1 cellular context compared by ENCODE assay signal in the genomic region with DNA sequence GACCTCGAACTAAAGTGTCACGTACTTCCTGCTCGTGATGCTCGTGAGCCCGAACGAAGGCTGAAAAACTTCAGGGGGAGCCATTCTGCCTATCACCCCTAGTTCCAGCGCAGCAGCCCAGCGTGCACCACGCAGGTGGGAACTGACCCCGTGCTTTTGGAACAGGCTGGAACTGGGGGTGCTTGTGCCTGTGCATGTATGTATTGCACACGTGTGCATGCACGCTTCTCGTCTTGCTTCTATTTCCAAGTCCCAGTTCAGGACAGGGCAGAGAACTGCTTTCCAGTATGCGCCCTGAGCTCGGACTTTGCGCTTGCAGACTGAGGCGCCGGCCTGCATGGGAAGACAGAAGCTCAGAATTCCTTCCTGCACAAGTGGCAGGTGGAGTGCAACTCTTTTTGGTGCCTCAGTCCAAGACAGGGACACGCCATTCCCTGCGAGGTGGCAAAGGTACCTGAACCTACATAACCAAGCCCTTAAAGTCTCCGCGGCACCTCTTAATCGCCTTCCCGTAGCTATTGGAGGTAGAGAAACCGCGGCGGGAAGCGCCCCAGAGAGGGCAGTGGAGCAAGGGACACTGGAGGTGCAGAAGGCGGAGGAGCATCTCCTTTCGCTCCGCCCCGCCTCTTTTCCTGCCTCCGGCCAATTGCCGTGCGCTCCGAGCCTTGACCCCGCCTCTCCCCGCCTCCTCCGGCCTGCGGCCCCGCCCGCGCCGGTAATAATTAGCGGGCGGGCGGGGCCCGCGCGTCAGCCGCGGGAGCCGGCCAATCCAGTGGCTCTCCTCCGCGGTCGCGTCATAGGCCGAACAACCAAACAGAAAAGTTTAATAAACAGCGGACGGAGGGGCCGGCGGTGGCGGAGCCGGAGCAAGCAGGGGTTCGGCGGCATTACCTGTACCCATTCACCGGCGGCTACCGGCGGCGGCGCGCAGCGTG.
A peak's percentile ranks its signal among the peaks of the same experiment; 100 is the strongest.
TF ChIP-seq lines count a peak whose summit lies in the region.

A gene (plus strand): TSS at position 826 of the 935 bp plus-strand sequence. CDS start 60,669 bp downstream, outside the sequence.

TF ChIP-seq in HEK293, 187 proteins besides CTCF, POLR2A, EP300 and RAD21 (continued from another document and continues in another):
- TF ChIP-seq, protein P1, sequence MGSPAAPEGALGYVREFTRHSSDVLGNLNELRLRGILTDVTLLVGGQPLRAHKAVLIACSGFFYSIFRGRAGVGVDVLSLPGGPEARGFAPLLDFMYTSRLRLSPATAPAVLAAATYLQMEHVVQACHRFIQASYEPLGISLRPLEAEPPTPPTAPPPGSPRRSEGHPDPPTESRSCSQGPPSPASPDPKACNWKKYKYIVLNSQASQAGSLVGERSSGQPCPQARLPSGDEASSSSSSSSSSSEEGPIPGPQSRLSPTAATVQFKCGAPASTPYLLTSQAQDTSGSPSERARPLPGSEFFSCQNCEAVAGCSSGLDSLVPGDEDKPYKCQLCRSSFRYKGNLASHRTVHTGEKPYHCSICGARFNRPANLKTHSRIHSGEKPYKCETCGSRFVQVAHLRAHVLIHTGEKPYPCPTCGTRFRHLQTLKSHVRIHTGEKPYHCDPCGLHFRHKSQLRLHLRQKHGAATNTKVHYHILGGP (tag by site-specific recombination; IDR thresholded peaks at IDR 0.05), result no peak
- no peak for TF ChIP-seq KLF7 (tag by site-specific recombination; IDR thresholded peaks at IDR 0.05; ENCODE audit: borderline replicate concordance)
- no peak for TF ChIP-seq ZNF146 (tag by site-specific recombination; IDR thresholded peaks at IDR 0.05)
- TF ChIP-seq, protein P2, sequence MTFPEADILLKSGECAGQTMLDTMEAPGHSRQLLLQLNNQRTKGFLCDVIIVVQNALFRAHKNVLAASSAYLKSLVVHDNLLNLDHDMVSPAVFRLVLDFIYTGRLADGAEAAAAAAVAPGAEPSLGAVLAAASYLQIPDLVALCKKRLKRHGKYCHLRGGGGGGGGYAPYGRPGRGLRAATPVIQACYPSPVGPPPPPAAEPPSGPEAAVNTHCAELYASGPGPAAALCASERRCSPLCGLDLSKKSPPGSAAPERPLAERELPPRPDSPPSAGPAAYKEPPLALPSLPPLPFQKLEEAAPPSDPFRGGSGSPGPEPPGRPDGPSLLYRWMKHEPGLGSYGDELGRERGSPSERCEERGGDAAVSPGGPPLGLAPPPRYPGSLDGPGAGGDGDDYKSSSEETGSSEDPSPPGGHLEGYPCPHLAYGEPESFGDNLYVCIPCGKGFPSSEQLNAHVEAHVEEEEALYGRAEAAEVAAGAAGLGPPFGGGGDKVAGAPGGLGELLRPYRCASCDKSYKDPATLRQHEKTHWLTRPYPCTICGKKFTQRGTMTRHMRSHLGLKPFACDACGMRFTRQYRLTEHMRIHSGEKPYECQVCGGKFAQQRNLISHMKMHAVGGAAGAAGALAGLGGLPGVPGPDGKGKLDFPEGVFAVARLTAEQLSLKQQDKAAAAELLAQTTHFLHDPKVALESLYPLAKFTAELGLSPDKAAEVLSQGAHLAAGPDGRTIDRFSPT (tag by site-specific recombination; IDR thresholded peaks at IDR 0.05), result no peak
- no peak for TF ChIP-seq EGR2 (tag by site-specific recombination; IDR thresholded peaks at IDR 0.05; ENCODE audit: low read depth)
- TF ChIP-seq ZNF114 (tag by site-specific recombination; IDR thresholded peaks at IDR 0.05), result no peak
- TF ChIP-seq ZBTB48 (tag by site-specific recombination; IDR thresholded peaks at IDR 0.05), result peak; percentile 79; the same call in 1 of the 2 replicates
- TF ChIP-seq, protein P3, sequence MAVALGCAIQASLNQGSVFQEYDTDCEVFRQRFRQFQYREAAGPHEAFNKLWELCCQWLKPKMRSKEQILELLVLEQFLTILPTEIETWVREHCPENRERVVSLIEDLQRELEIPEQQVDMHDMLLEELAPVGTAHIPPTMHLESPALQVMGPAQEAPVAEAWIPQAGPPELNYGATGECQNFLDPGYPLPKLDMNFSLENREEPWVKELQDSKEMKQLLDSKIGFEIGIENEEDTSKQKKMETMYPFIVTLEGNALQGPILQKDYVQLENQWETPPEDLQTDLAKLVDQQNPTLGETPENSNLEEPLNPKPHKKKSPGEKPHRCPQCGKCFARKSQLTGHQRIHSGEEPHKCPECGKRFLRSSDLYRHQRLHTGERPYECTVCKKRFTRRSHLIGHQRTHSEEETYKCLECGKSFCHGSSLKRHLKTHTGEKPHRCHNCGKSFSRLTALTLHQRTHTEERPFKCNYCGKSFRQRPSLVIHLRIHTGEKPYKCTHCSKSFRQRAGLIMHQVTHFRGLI (tag by site-specific recombination; IDR thresholded peaks at IDR 0.05), result peak; percentile 74; the same call in 1 of the 2 replicates
- TF ChIP-seq ZNF391 (tag by site-specific recombination; IDR thresholded peaks at IDR 0.05; ENCODE audit: borderline replicate concordance, low read depth), result no peak
- TF ChIP-seq GLI2 (tag by site-specific recombination; IDR thresholded peaks at IDR 0.05; ENCODE audit: borderline replicate concordance, low read depth), result no peak
- no peak for TF ChIP-seq ZFHX2 (tag by site-specific recombination; conservative IDR thresholded peaks at IDR 0.05)
- no peak for TF ChIP-seq ZNF274 (IDR thresholded peaks at IDR 0.05; ENCODE audit: low read length)
- no peak for TF ChIP-seq ZNF274 (tag by site-specific recombination; IDR thresholded peaks at IDR 0.05; ENCODE audit: borderline replicate concordance)
- no peak for TF ChIP-seq ZNF791 (tag by site-specific recombination; IDR thresholded peaks at IDR 0.05)
- TF ChIP-seq ZSCAN23 (tag by site-specific recombination; IDR thresholded peaks at IDR 0.05), result no peak
- no peak for TF ChIP-seq ZNF24 (tag by site-specific recombination; IDR thresholded peaks at IDR 0.05)
- TF ChIP-seq, protein P4, sequence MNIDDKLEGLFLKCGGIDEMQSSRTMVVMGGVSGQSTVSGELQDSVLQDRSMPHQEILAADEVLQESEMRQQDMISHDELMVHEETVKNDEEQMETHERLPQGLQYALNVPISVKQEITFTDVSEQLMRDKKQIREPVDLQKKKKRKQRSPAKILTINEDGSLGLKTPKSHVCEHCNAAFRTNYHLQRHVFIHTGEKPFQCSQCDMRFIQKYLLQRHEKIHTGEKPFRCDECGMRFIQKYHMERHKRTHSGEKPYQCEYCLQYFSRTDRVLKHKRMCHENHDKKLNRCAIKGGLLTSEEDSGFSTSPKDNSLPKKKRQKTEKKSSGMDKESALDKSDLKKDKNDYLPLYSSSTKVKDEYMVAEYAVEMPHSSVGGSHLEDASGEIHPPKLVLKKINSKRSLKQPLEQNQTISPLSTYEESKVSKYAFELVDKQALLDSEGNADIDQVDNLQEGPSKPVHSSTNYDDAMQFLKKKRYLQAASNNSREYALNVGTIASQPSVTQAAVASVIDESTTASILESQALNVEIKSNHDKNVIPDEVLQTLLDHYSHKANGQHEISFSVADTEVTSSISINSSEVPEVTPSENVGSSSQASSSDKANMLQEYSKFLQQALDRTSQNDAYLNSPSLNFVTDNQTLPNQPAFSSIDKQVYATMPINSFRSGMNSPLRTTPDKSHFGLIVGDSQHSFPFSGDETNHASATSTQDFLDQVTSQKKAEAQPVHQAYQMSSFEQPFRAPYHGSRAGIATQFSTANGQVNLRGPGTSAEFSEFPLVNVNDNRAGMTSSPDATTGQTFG (tag by site-specific recombination; IDR thresholded peaks at IDR 0.05; ENCODE audit: borderline replicate concordance), result no peak
- no peak for TF ChIP-seq ZNF530 (tag by site-specific recombination; IDR thresholded peaks at IDR 0.05; ENCODE audit: low read depth)
- TF ChIP-seq, protein P5, sequence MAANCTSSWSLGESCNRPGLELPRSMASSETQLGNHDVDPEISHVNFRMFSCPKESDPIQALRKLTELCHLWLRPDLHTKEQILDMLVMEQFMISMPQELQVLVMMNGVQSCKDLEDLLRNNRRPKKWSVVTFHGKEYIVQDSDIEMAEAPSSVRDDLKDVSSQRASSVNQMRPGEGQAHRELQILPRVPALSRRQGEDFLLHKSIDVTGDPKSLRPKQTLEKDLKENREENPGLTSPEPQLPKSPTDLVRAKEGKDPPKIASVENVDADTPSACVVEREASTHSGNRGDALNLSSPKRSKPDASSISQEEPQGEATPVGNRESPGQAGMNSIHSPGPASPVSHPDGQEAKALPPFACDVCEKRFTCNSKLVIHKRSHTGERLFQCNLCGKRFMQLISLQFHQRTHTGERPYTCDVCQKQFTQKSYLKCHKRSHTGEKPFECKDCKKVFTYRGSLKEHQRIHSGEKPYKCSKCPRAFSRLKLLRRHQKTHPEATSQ (tag by site-specific recombination; IDR thresholded peaks at IDR 0.05), result no peak
- TF ChIP-seq KLF8 (tag by site-specific recombination; IDR thresholded peaks at IDR 0.05), result peak; percentile 46; the same call in 1 of the 2 replicates
- TF ChIP-seq, protein P6, sequence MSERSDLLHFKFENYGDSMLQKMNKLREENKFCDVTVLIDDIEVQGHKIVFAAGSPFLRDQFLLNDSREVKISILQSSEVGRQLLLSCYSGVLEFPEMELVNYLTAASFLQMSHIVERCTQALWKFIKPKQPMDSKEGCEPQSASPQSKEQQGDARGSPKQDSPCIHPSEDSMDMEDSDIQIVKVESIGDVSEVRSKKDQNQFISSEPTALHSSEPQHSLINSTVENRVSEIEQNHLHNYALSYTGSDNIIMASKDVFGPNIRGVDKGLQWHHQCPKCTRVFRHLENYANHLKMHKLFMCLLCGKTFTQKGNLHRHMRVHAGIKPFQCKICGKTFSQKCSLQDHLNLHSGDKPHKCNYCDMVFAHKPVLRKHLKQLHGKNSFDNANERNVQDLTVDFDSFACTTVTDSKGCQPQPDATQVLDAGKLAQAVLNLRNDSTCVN (tag by site-specific recombination; optimal IDR thresholded peaks at IDR 0.05), result peak; percentile 53
- TF ChIP-seq OSR2 (tag by site-specific recombination; IDR thresholded peaks at IDR 0.05), result no peak
- TF ChIP-seq, protein P7, sequence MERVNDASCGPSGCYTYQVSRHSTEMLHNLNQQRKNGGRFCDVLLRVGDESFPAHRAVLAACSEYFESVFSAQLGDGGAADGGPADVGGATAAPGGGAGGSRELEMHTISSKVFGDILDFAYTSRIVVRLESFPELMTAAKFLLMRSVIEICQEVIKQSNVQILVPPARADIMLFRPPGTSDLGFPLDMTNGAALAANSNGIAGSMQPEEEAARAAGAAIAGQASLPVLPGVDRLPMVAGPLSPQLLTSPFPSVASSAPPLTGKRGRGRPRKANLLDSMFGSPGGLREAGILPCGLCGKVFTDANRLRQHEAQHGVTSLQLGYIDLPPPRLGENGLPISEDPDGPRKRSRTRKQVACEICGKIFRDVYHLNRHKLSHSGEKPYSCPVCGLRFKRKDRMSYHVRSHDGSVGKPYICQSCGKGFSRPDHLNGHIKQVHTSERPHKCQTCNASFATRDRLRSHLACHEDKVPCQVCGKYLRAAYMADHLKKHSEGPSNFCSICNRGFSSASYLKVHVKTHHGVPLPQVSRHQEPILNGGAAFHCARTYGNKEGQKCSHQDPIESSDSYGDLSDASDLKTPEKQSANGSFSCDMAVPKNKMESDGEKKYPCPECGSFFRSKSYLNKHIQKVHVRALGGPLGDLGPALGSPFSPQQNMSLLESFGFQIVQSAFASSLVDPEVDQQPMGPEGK (tag by site-specific recombination; IDR thresholded peaks at IDR 0.05), result no peak
- no peak for TF ChIP-seq HOXD13 (CRISPR knock-in tag; IDR thresholded peaks at IDR 0.05; ENCODE audit: borderline replicate concordance)
- TF ChIP-seq YY1 (tag by site-specific recombination; IDR thresholded peaks at IDR 0.05), result no peak
- TF ChIP-seq ZNF560 (tag by site-specific recombination; IDR thresholded peaks at IDR 0.05; ENCODE audit: borderline replicate concordance), result no peak
- no peak for TF ChIP-seq ZNF776 (tag by site-specific recombination; IDR thresholded peaks at IDR 0.05; ENCODE audit: borderline replicate concordance)
- TF ChIP-seq ZNF175 (tag by site-specific recombination; IDR thresholded peaks at IDR 0.05), result no peak
- no peak for TF ChIP-seq MEIS1 (CRISPR knock-in tag; IDR thresholded peaks at IDR 0.05; ENCODE audit: borderline replicate concordance)
- TF ChIP-seq ZNF169 (tag by site-specific recombination; IDR thresholded peaks at IDR 0.05), result no peak
- no peak for TF ChIP-seq ZNF174 (tag by site-specific recombination; IDR thresholded peaks at IDR 0.05)
- TF ChIP-seq ZNF473 (tag by site-specific recombination; IDR thresholded peaks at IDR 0.05), result no peak
- TF ChIP-seq ZNF132 (tag by site-specific recombination; IDR thresholded peaks at IDR 0.05; ENCODE audit: borderline replicate concordance), result no peak
- TF ChIP-seq ZNF768 (tag by site-specific recombination; IDR thresholded peaks at IDR 0.05), result no peak
- no peak for TF ChIP-seq ZSCAN30 (tag by site-specific recombination; IDR thresholded peaks at IDR 0.05)
- TF ChIP-seq ZNF777 (tag by site-specific recombination; IDR thresholded peaks at IDR 0.05; ENCODE audit: borderline replicate concordance), result no peak
- TF ChIP-seq, protein P8, sequence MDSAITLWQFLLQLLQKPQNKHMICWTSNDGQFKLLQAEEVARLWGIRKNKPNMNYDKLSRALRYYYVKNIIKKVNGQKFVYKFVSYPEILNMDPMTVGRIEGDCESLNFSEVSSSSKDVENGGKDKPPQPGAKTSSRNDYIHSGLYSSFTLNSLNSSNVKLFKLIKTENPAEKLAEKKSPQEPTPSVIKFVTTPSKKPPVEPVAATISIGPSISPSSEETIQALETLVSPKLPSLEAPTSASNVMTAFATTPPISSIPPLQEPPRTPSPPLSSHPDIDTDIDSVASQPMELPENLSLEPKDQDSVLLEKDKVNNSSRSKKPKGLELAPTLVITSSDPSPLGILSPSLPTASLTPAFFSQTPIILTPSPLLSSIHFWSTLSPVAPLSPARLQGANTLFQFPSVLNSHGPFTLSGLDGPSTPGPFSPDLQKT (IDR thresholded peaks at IDR 0.05; ENCODE audit: borderline replicate concordance, low read depth, low read length), result no peak
- TF ChIP-seq SP2 (tag by site-specific recombination; IDR thresholded peaks at IDR 0.05), result peak; percentile 89
- TF ChIP-seq ZNF366 (tag by site-specific recombination; conservative IDR thresholded peaks at IDR 0.05), result peak; percentile 88
- TF ChIP-seq ZBTB21 (tag by site-specific recombination; IDR thresholded peaks at IDR 0.05), result no peak
- TF ChIP-seq, protein P9, sequence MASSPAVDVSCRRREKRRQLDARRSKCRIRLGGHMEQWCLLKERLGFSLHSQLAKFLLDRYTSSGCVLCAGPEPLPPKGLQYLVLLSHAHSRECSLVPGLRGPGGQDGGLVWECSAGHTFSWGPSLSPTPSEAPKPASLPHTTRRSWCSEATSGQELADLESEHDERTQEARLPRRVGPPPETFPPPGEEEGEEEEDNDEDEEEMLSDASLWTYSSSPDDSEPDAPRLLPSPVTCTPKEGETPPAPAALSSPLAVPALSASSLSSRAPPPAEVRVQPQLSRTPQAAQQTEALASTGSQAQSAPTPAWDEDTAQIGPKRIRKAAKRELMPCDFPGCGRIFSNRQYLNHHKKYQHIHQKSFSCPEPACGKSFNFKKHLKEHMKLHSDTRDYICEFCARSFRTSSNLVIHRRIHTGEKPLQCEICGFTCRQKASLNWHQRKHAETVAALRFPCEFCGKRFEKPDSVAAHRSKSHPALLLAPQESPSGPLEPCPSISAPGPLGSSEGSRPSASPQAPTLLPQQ (tag by site-specific recombination; IDR thresholded peaks at IDR 0.05), result 0 out of 2 replicates have a peak, but pooled peaks have one; percentile 25
- peak; percentile 47; the same call in 1 of the 2 replicates for TF ChIP-seq GLIS2 (tag by site-specific recombination; IDR thresholded peaks at IDR 0.05)
- no peak for TF ChIP-seq MZF1 (tag by site-specific recombination; IDR thresholded peaks at IDR 0.05; ENCODE audit: borderline replicate concordance)
- TF ChIP-seq ZNF48 (tag by site-specific recombination; IDR thresholded peaks at IDR 0.05), result no peak
- peak; percentile 45; the same call in 1 of the 2 replicates for TF ChIP-seq TRIM28 (IDR thresholded peaks at IDR 0.05; ENCODE audit: borderline replicate concordance, low read length)
- TF ChIP-seq OVOL3 (tag by site-specific recombination; IDR thresholded peaks at IDR 0.05), result no peak
- no peak for TF ChIP-seq ZNF311 (tag by site-specific recombination; IDR thresholded peaks at IDR 0.05; ENCODE audit: borderline replicate concordance)
- TF ChIP-seq ZNF335 (tag by site-specific recombination; conservative IDR thresholded peaks at IDR 0.05), result peak; percentile 35; the same call in 1 of the 2 replicates
